Comparison of ENCODE assay signal across 9 cellular contexts in the genomic region with DNA sequence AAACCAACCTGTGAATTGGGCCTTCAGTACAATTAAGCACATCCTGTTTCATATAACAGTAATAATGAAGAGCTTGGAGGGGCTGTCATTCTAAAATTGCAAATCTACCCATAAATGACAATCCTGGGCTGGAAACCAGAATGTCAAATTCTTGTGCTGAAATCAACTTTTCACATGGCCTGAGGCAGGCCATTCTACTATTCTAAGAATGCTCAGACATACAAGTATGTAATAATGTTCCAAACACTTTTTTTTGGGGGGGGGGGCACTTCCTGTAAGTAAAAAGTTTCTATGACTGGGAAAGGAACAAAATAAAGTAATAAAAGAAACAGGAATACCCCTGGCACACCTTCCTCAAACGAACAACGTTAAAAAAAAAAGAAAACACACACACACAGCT. TPM values are rescaled to one million over a fixed set of nuclear protein-coding genes. Genes with fewer than 3 reads are reported as not detected.
A peak's percentile ranks its signal among the peaks of the same experiment; 100 is the strongest.
DNase-seq lines count a peak whose midpoint lies in the region; ATAC-seq, FAIRE-seq and TF ChIP-seq lines count a peak whose summit lies in the region.
"Had no signal": no experiment of that assay in that cellular context is flagged by ENCODE, and none has a peak within 500 bp of the region (broad histone marks: within the 10 kb centered on the region; RNA-seq: fewer than 3 reads in every experiment).

No MANE protein-coding gene starts in this region.

- TF ChIP-seq POLR2A in adrenal gland (IDR thresholded peaks at IDR 0.05), result no peak

- H3K9me3 Mint-ChIP-seq in activated T-cell treated with anti-CD3 and anti-CD28 coated beads, Interleukin-2, amount 50 U/mL, for 4 hours, result no peaks in the 10 kb centered on the region

- peaks cover 38% of the 10 kb centered on the region for H3K36me3 Mint-ChIP-seq in activated T-cell treated with anti-CD3 and anti-CD28 coated beads, Interleukin-2, amount 50 U/mL, for 4 hours (ENCODE audit: insufficient read depth)

- FAIRE-seq in kidney (lab: Jason Lieb, UNC), result no peak

- intact Hi-C loops in adrenal gland (cut with DNase I), result loop anchor here in 1 of 2 donors (5.0 kb wide), 1 partner anchor 84 kb away; no protein-coding TSS in a partner anchor
- intact Hi-C loops in kidney (cut with DNase I), result no loop called here

- H3K4me3 ChIP-seq in adrenal gland (peak overlapping the region in 2 of 4 donors; percentile 67 to 92), kidney (ENCODE audit: low read length in 2 of 2) (peak overlapping the region; percentile 64 to 80), thoracic aorta (peak overlapping the region; percentile 97)

- no peaks in the 10 kb centered on the region for H3K36me3 ChIP-seq in adrenal gland (replicated peaks in 1 of 2)
- H3K36me3 ChIP-seq in kidney (ENCODE audit: control insufficient read depth in 1 of 2, insufficient read depth in 2 of 2, low read length in 2 of 2), result peaks cover 0 to 4% of the 10 kb centered on the region in 2 donors
- no peaks in the 10 kb centered on the region for H3K36me3 ChIP-seq in thoracic aorta

- H3K27me3 ChIP-seq in adrenal gland (no peaks in the 10 kb centered on the region), thoracic aorta (replicated peaks; ENCODE audit: insufficient read depth) (no peaks in the 10 kb centered on the region)

- no peak for ATAC-seq in activated T-cell treated with anti-CD3 and anti-CD28 coated beads, Interleukin-2, amount 50 U/mL, for 4 hours
- ATAC-seq in thoracic aorta (ENCODE audit: insufficient number of reproducible peaks, low FRiP score, low read depth) (no peak), HG02642 (IDR thresholded peaks at IDR 0.05; ENCODE audit: poor library complexity, unreplicated experiment) (no peak)

- peaks cover 51 to 72% of the 10 kb centered on the region in 2 donors for H3K4me1 ChIP-seq in adrenal gland (replicated peaks in 1 of 2)
- peaks cover 15 to 30% of the 10 kb centered on the region in 2 donors for H3K4me1 ChIP-seq in kidney (ENCODE audit: control insufficient read depth in 1 of 2, insufficient read depth in 1 of 2, low read depth in 1 of 2, low read length in 2 of 2)
- peaks cover 40 to 51% of the 10 kb centered on the region in 2 donors for H3K4me1 ChIP-seq in thoracic aorta (ENCODE audit: control insufficient read depth in 1 of 2, low read depth in 2 of 2)

- H3K4me1 Mint-ChIP-seq in activated T-cell treated with anti-CD3 and anti-CD28 coated beads, Interleukin-2, amount 50 U/mL, for 4 hours (ENCODE audit: low read depth), result peaks cover 70% of the 10 kb centered on the region

- no peak for DNase-seq in activated T-cell treated with anti-CD3 and anti-CD28 coated beads, Interleukin-2, amount 50 U/mL, for 4 hours
- DNase-seq in activated T-cell treated with anti-CD3 and anti-CD28 coated beads, Interleukin-2, amount 50 U/mL, for 48 hours, result no peak
- DNase-seq in adrenal gland, result no peak
- no peak for DNase-seq in kidney
- DNase-seq in thoracic aorta (ENCODE audit: low spot score), result no peak
- DNase-seq in inferior parietal cortex (ENCODE audit: extremely low spot score), result no peak
- no peak for DNase-seq in NOMO-1 treated with DMSO at 0.1 percent for 48 hours (lab: John Stamatoyannopoulos, UW; ENCODE audit: unreplicated experiment)
- DNase-seq: DMS 273 treated with DMSO at 0.1 percent for 48 hours had no signal

- peak overlapping the region; percentile 99 for H3K4me3 Mint-ChIP-seq in activated T-cell treated with anti-CD3 and anti-CD28 coated beads, Interleukin-2, amount 50 U/mL, for 4 hours

- H3K27ac ChIP-seq in adrenal gland (peak overlapping the region in 3 of 5 donors; percentile 91 to 100 (median 94)), kidney (ENCODE audit: low read depth in 2 of 2, low read length in 2 of 2) (no peak overlapping the region), thoracic aorta (no peak overlapping the region)

- no peaks in the 10 kb centered on the region for H3K27me3 Mint-ChIP-seq in activated T-cell treated with anti-CD3 and anti-CD28 coated beads, Interleukin-2, amount 50 U/mL, for 4 hours (ENCODE audit: low read depth)

- H3K9me3 ChIP-seq in adrenal gland (replicated peaks in 1 of 3), result no peaks in the 10 kb centered on the region
- no peaks in the 10 kb centered on the region for H3K9me3 ChIP-seq in kidney (ENCODE audit: control insufficient read depth in 1 of 2, low read length in 2 of 2)
- H3K9me3 ChIP-seq in thoracic aorta, result no peaks in the 10 kb centered on the region

- H3K9ac ChIP-seq in kidney (ENCODE audit: low read length in 2 of 2), result peak overlapping the region; percentile 68 to 95

- WGBS in adrenal gland, 4 donors, result 4 to 21% (median 10%) methylated on average over 2 of the region's 2 CpGs

- TF ChIP-seq CTCF in adrenal gland (IDR thresholded peaks at IDR 0.05), result no peak
- no peak for TF ChIP-seq CTCF in kidney (IDR thresholded peaks at IDR 0.05; ENCODE audit: borderline replicate concordance, extremely low read depth, insufficient read depth)
- no peak for TF ChIP-seq CTCF in thoracic aorta (IDR thresholded peaks at IDR 0.05)

RNA-seq across cellular contexts. Expression of gene ETF1, which starts 1.5 kb away (rescaled TPM):
- 100 to 1,000 TPM; 261 to 279 (median 270) TPM for total RNA-seq in activated T-cell treated with anti-CD3 and anti-CD28 coated beads, Interleukin-2, amount 50 U/mL, for 4 hours
- total RNA-seq in adrenal gland (100 to 1,000 TPM in 2 of 8 donors, 10 to 100 TPM in 6; 41.9 to 178 (median 72.3) TPM), kidney (85.6 TPM), thoracic aorta (100 to 1,000 TPM in 1 of 2 donors, 10 to 100 TPM in 1; 67.6 to 115 TPM)
- polyA plus RNA-seq in adrenal gland (100 to 1,000 TPM in 1 of 3 donors, 10 to 100 TPM in 2; 25.4 to 171 (median 27.8) TPM), kidney (ENCODE audit: insufficient read depth, low read depth, low replicate concordance) (37.5 TPM)

RNA-seq across cellular contexts. Expression of gene HSPA9, which starts 33.7 kb away (rescaled TPM):
- total RNA-seq in activated T-cell treated with anti-CD3 and anti-CD28 coated beads, Interleukin-2, amount 50 U/mL, for 4 hours, result 100 to 1,000 TPM; 701 to 707 (median 707) TPM
- total RNA-seq in adrenal gland (100 to 1,000 TPM; 376 to 735 (median 501) TPM), kidney (192 TPM), thoracic aorta (100 to 1,000 TPM; 202 to 294 TPM)
- polyA plus RNA-seq in adrenal gland (1,000 to 10,000 TPM in 1 of 3 donors, 100 to 1,000 TPM in 1, 10 to 100 TPM in 1; 92.3 to 1,206 (median 155) TPM), kidney (ENCODE audit: insufficient read depth, low read depth, low replicate concordance) (331 TPM)

Comparison
In these comparisons a context has a peak if more than half of its experiments do, and no peak if none do; other contexts are left out.
1. H3K27ac ChIP-seq: peak in adrenal gland (3 of 5); none in kidney (0 of 2) and thoracic aorta (0 of 2).